ENCODE assay signal across 13 cellular contexts in the genomic region with DNA sequence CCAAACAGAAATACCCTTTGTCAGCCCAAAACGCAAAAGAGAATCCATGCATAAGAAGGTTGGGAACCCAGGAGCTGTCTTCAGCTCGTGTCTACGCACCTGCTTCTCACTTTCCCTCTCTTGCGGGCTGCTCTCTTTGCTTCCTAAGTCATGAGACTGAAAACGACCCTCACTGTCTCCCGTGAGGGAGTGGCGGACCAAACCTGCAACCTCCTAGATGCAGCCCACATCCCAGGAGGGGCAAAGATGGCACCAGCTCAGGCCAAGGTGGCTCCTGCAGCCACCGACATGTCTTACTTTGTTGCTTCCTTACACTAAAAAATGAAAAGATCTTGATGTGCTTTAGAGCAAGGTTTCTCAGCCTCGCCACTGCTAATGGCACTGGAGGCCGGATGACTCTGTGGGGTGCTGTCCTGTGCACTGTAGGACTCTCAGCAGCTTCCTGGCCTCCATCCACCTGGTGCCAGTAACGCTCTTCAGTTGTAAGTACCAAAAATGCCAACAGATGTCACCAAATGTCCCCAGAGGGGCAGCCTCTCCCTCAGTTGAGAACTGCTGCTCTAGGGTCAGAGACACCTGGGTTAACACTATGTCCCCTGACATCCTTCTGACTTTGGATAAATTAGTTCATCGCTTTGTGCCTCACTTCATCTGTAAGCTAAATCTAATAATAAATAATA.
"Had no signal": no experiment of that assay in that cellular context is flagged by ENCODE, and none has a peak within 500 bp of the region (broad histone marks: within the 10 kb centered on the region; RNA-seq: fewer than 3 reads in every experiment).

No MANE protein-coding gene starts in this region.

- H3K4me2 ChIP-seq: smooth muscle cell had no signal

- H3K27me3 Mint-ChIP-seq: dendritic cell treated with granulocyte-macrophage colony-stimulating factor and Interleukin-4, amounts not matched to agents 40 ng/mL and 50 ng/mL, for 4 days had no signal

- ATAC-seq: foreskin keratinocyte, right cardiac atrium had no signal

- H3K36me3 Mint-ChIP-seq: naive B cell had no signal

- H3K27ac ChIP-seq: foreskin keratinocyte, ovary had no signal

- H3K4me1 Mint-ChIP-seq: naive B cell had no signal

- H3K4me3 Mint-ChIP-seq: dendritic cell treated with granulocyte-macrophage colony-stimulating factor and Interleukin-4, amounts not matched to agents 40 ng/mL and 50 ng/mL, for 4 days; naive B cell had no signal

- H3K4me1 ChIP-seq: foreskin keratinocyte had no signal

- H3K27ac Mint-ChIP-seq: dendritic cell treated with granulocyte-macrophage colony-stimulating factor and Interleukin-4, amounts not matched to agents 40 ng/mL and 50 ng/mL, for 4 days had no signal

- H3K36me3 ChIP-seq: ovary had no signal

- H3K9me3 ChIP-seq: ovary had no signal

- H3K4me3 ChIP-seq: ovary, smooth muscle cell had no signal

- H3K27me3 ChIP-seq: foreskin keratinocyte, ovary had no signal

- H3K9me3 Mint-ChIP-seq: dendritic cell treated with granulocyte-macrophage colony-stimulating factor and Interleukin-4, amounts not matched to agents 40 ng/mL and 50 ng/mL, for 4 days had no signal

- DNase-seq: erythroblast; foreskin keratinocyte; hippocampal formation; kidney glomerular epithelial cell; mesendoderm; naive B cell; ovary; right cardiac atrium; stimulated activated CD4-positive, alpha-beta T cell treated with anti-CD3 and anti-CD28 coated beads, Interleukin-2, amount 100 ng/mL, for 48 hours; stimulated activated naive CD4-positive, alpha-beta T cell treated with Interleukin-2 at 50 U/mL for 16 hours; trophoblast cell had no signal
